ENCODE assay signal across 20 cellular contexts in the genomic region with DNA sequence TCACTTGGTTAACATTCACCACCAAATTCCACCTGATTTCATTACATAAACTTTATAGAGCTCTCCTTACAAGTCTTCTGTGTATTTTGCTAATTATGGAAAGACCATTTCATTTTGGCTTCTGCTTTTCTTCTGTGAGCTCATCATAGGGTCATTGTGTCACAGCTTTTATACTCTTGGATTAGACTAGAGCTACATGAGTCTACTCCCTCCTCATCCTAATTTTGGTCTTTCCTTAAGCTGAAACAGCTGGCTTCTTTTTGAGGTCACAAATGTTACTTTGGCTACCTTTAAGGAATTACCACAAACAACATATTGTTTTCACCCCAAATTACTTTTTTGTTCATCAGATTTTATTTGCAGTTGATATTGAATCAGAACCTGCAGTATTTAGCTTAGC.
"Had no signal": no experiment of that assay in that cellular context is flagged by ENCODE, and none has a peak within 500 bp of the region (broad histone marks: within the 10 kb centered on the region; RNA-seq: fewer than 3 reads in every experiment).

No MANE protein-coding gene starts in this region.

- H3K9me3 Mint-ChIP-seq: activated T-cell treated with anti-CD3 and anti-CD28 coated beads, Interleukin-2, amount 50 U/mL, for 4 hours; dendritic cell treated with granulocyte-macrophage colony-stimulating factor and Interleukin-4, amounts not matched to agents 40 ng/mL and 50 ng/mL, for 4 days; natural killer cell treated with Interleukin-12 subunit alpha and Interleukin-12 subunit beta and Interleukin-15 and Interleukin-18, amount 100 ng/mL, for 72 hours; T-helper 1 cell treated with Interleukin-12 subunit alpha and Interleukin-12 subunit beta and Interleukin-4 antibody, amounts not matched to agents 30 μg/mL and 1 μg/mL, for 36 hours had no signal

- H3K9me3 ChIP-seq: body of pancreas, gastroesophageal sphincter, right lobe of liver, thoracic aorta, upper lobe of left lung had no signal

- H3K27me3 ChIP-seq: body of pancreas, cardiac muscle cell, gastroesophageal sphincter, right lobe of liver, upper lobe of left lung had no signal

- ATAC-seq: activated T-cell treated with anti-CD3 and anti-CD28 coated beads, Interleukin-2, amount 50 U/mL, for 4 hours; gastroesophageal sphincter; left cardiac atrium; natural killer cell treated with Interleukin-12 subunit alpha and Interleukin-12 subunit beta and Interleukin-15 and Interleukin-18, amount 100 ng/mL, for 72 hours; right lobe of liver; stimulated activated memory B cell treated with anti-CD40 and anti-IgM and Interleukin-4, amounts not matched to agents 10 μg/mL and 1 μg/mL and 100 μg/mL, for 72 hours; WTC11 had no signal

- H3K27ac Mint-ChIP-seq: activated naive CD8-positive, alpha-beta T cell; activated T-helper 2 cell treated with anti-CD3 and anti-CD28 coated beads, Interferon-gamma antibody, Interleukin-2, Interleukin-4, amounts not matched to agents 10 μg/mL and 5 μg/mL and 100 μg/mL, durations not matched to agents 14 hours and 24 hours and 36 hours; dendritic cell treated with granulocyte-macrophage colony-stimulating factor and Interleukin-4, amounts not matched to agents 40 ng/mL and 50 ng/mL, for 4 days; natural killer cell treated with Interleukin-12 subunit alpha and Interleukin-12 subunit beta and Interleukin-15 and Interleukin-18, amount 100 ng/mL, for 72 hours; stimulated activated memory B cell treated with anti-CD40 and anti-IgM and Interleukin-4, amounts not matched to agents 10 μg/mL and 1 μg/mL and 100 μg/mL, for 72 hours; T-helper 1 cell treated with Interleukin-12 subunit alpha and Interleukin-12 subunit beta and Interleukin-4 antibody, amounts not matched to agents 30 μg/mL and 1 μg/mL, for 36 hours; WTC11 had no signal

- H3K4me3 ChIP-seq: body of pancreas, cardiac muscle cell, gastroesophageal sphincter, right lobe of liver, smooth muscle cell, thoracic aorta, upper lobe of left lung had no signal

- H3K4me1 Mint-ChIP-seq: stimulated activated memory B cell treated with anti-CD40 and anti-IgM and Interleukin-4, amounts not matched to agents 10 μg/mL and 1 μg/mL and 100 μg/mL, for 72 hours; WTC11 had no signal

- H3K27me3 Mint-ChIP-seq: activated naive CD8-positive, alpha-beta T cell; dendritic cell treated with granulocyte-macrophage colony-stimulating factor and Interleukin-4, amounts not matched to agents 40 ng/mL and 50 ng/mL, for 4 days; stimulated activated memory B cell treated with anti-CD40 and anti-IgM and Interleukin-4, amounts not matched to agents 10 μg/mL and 1 μg/mL and 100 μg/mL, for 72 hours had no signal

- H3K27ac ChIP-seq: body of pancreas, cardiac muscle cell, gastroesophageal sphincter, right lobe of liver, upper lobe of left lung had no signal

- DNase-seq: activated naive CD4-positive, alpha-beta T cell; activated T-cell treated with anti-CD3 and anti-CD28 coated beads, Interleukin-2, amount 50 U/mL, for 4 hours; body of pancreas; effector CD4-positive, alpha-beta T cell; head of caudate nucleus; left cardiac atrium; right lobe of liver; stimulated activated CD4-positive, alpha-beta T cell treated with anti-CD3 and anti-CD28 coated beads, Interleukin-15, amount 100 ng/mL, for 24 hours; upper lobe of left lung had no signal

- H3K36me3 Mint-ChIP-seq: activated naive CD8-positive, alpha-beta T cell; natural killer cell treated with Interleukin-12 subunit alpha and Interleukin-12 subunit beta and Interleukin-15 and Interleukin-18, amount 100 ng/mL, for 72 hours; stimulated activated memory B cell treated with anti-CD40 and anti-IgM and Interleukin-4, amounts not matched to agents 10 μg/mL and 1 μg/mL and 100 μg/mL, for 72 hours had no signal

- H3K4me2 ChIP-seq: smooth muscle cell had no signal

- H3K36me3 ChIP-seq: cardiac muscle cell, gastroesophageal sphincter, right lobe of liver, thoracic aorta, upper lobe of left lung had no signal

- H3K4me3 Mint-ChIP-seq: activated naive CD8-positive, alpha-beta T cell; activated T-cell treated with anti-CD3 and anti-CD28 coated beads, Interleukin-2, amount 50 U/mL, for 4 hours; dendritic cell treated with granulocyte-macrophage colony-stimulating factor and Interleukin-4, amounts not matched to agents 40 ng/mL and 50 ng/mL, for 4 days; natural killer cell treated with Interleukin-12 subunit alpha and Interleukin-12 subunit beta and Interleukin-15 and Interleukin-18, amount 100 ng/mL, for 72 hours; stimulated activated memory B cell treated with anti-CD40 and anti-IgM and Interleukin-4, amounts not matched to agents 10 μg/mL and 1 μg/mL and 100 μg/mL, for 72 hours; T-helper 1 cell treated with Interleukin-12 subunit alpha and Interleukin-12 subunit beta and Interleukin-4 antibody, amounts not matched to agents 30 μg/mL and 1 μg/mL, for 36 hours; WTC11 had no signal

- H3K4me1 ChIP-seq: upper lobe of left lung had no signal
